Comparison of ENCODE assay signal across 30 cellular contexts in genomic region chr3:131167867-131168266, GRCh38.
"Had no signal": no experiment of that assay in that cellular context is flagged by ENCODE, and none has a peak within 500 bp of the region (broad histone marks: within the 10 kb centered on the region; RNA-seq: fewer than 3 reads in every experiment).

No MANE protein-coding gene starts in this region.

- ATAC-seq: activated CD8-positive, alpha-beta T cell treated with anti-CD3 and anti-CD28 coated beads for 36 hours; activated naive CD4-positive, alpha-beta T cell treated with anti-CD3 and anti-CD28 coated beads, Interleukin-2, amount 50 U/mL, for 72 hours; activated T-cell treated with anti-CD3 and anti-CD28 coated beads, Interleukin-2, amount 50 U/mL, for 4 hours; activated T-cell treated with anti-CD3 and anti-CD28 coated beads, Interleukin-2, amount 50 U/mL, for 72 hours; activated T-helper 17 cell treated with anti-CD3 and anti-CD28 coated beads, Interleukin-2, amount 50 U/mL, for 72 hours; body of pancreas had no signal

- DNase-seq: activated B cell treated with CpG ODN at 0.5 μM for 24 hours; activated CD4-positive, alpha-beta memory T cell treated with anti-CD3 and anti-CD28 coated beads for 36 hours; activated CD4-positive, alpha-beta T cell treated with anti-CD3 and anti-CD28 coated beads for 4 hours; activated CD4-positive, alpha-beta T cell treated with anti-CD3 and anti-CD28 coated beads, Interleukin-2, amount 10 ng/mL, durations not matched to agents 24 days and 14 days; activated CD4-positive, alpha-beta T cell treated with anti-CD3 and anti-CD28 coated beads, Interleukin-2, amount 50 U/mL, for 1 hour; activated CD4-positive, alpha-beta T cell treated with anti-CD3 and anti-CD28 coated beads, Interleukin-2, amount 50 U/mL, for 4 hours; activated CD4-positive, CD25-positive, alpha-beta regulatory T cell treated with anti-CD3 and anti-CD28 coated beads, Interleukin-2, amount 50 U/mL, for 72 hours; activated CD8-positive, alpha-beta memory T cell treated with anti-CD3 and anti-CD28 coated beads, Interleukin-2, amount 50 U/mL, for 4 hours; activated CD8-positive, alpha-beta T cell treated with anti-CD3 and anti-CD28 coated beads for 36 hours; activated effector memory CD4-positive, alpha-beta T cell treated with anti-CD3 and anti-CD28 coated beads, Interleukin-2, amount 50 U/mL, for 16 hours; activated gamma-delta T cell treated with Interleukin-2 at 50 U/mL for 16 hours; activated naive CD4-positive, alpha-beta T cell; activated naive CD4-positive, alpha-beta T cell treated with anti-CD3 and anti-CD28 coated beads for 36 hours; activated naive CD4-positive, alpha-beta T cell treated with anti-CD3 and anti-CD28 coated beads, Interleukin-2, amount 50 U/mL, for 16 hours; activated naive CD8-positive, alpha-beta T cell treated with anti-CD3 and anti-CD28 coated beads for 36 hours; activated T-cell treated with anti-CD3 and anti-CD28 coated beads for 4 hours; activated T-cell treated with anti-CD3 and anti-CD28 coated beads, Interleukin-2, amount 50 U/mL, for 1 hour; activated T-cell treated with anti-CD3 and anti-CD28 coated beads, Interleukin-2, amount 50 U/mL, for 4 hours; activated T-cell treated with anti-CD3 and anti-CD28 coated beads, Interleukin-2, amount 50 U/mL, for 72 hours; adrenal gland; amniotic stem cell; aorta; body of pancreas; brain microvascular endothelial cell; central memory CD4-positive, alpha-beta T cell; T-helper 1 cell; T-helper 2 cell; T-helper 9 cell had no signal
